ENCODE assay signal across 19 cellular contexts in genomic region chr4:7873881-7874280, GRCh38.
DNase-seq lines count a peak whose midpoint lies in the region; TF ChIP-seq lines count a peak whose summit lies in the region.
"Had no signal": no experiment of that assay in that cellular context is flagged by ENCODE, and none has a peak within 500 bp of the region (broad histone marks: within the 10 kb centered on the region; RNA-seq: fewer than 3 reads in every experiment).

No MANE protein-coding gene starts in this region.

- TF ChIP-seq CTCF in esophagus muscularis mucosa (IDR thresholded peaks at IDR 0.05) (no peak), osteoblast (IDR thresholded peaks at IDR 0.05; ENCODE audit: extremely low read depth, low read depth, low read length) (no peak)

- peaks cover 93% of the 10 kb centered on the region for H3K79me2 ChIP-seq in osteoblast (ENCODE audit: insufficient read depth, low read length)

- H3K4me1 ChIP-seq in esophagus muscularis mucosa (peaks cover 18 to 79% (median 70%) of the 10 kb centered on the region in 4 donors), osteoblast (ENCODE audit: insufficient read depth, low read length) (peaks cover 78% of the 10 kb centered on the region)

- DNase-seq in Caki2 (ENCODE audit: low read depth) (peak; percentile 20), M059J (ENCODE audit: low read depth) (peak; percentile 65), esophagus muscularis mucosa (ENCODE audit: extremely low spot score) (no peak), osteoblast (ENCODE audit: insufficient read length, low spot score, missing footprints) (no peak), OCI-M2 (lab: John Stamatoyannopoulos, UW; ENCODE audit: unreplicated experiment) (no peak), NCI-H82 treated with DMSO at 0.1 percent for 48 hours (lab: John Stamatoyannopoulos, UW; ENCODE audit: unreplicated experiment) (no peak)
- no peak for DNase-seq in activated CD8-positive, alpha-beta memory T cell treated with anti-CD3 and anti-CD28 coated beads, Interleukin-2, amount 50 U/mL, for 48 hours
- DNase-seq: ACHN; DMS 273 treated with DMSO at 0.1 percent for 48 hours; GDM1; NCI-H1105; NCI-H2081; NCI-H446 treated with DMSO at 0.1 percent for 48 hours; NCI-H69; NK-92 treated with Interleukin-12 subunit alpha and Interleukin-12 subunit beta, amount 100 ng/mL, for 24 hours; SHP77 treated with DMSO at 0.1 percent for 48 hours had no signal

- TF ChIP-seq EP300 in esophagus muscularis mucosa (IDR thresholded peaks at IDR 0.05): no peak

- no peak overlapping the region for H3K4me2 ChIP-seq in osteoblast (ENCODE audit: insufficient read depth, low read length)

- H3K4me3 ChIP-seq in esophagus muscularis mucosa (no peak overlapping the region), osteoblast (ENCODE audit: insufficient read depth, low read length) (no peak overlapping the region)
- H3K4me3 ChIP-seq: HAP-1, K562 had no signal

- H4K20me1 ChIP-seq in osteoblast (ENCODE audit: insufficient read depth, low read length): peaks cover 14% of the 10 kb centered on the region

- TF ChIP-seq POLR2A in esophagus muscularis mucosa (IDR thresholded peaks at IDR 0.05; ENCODE audit: low read depth): no peak

- intact Hi-C loops in esophagus muscularis mucosa (cut with DNase I): no loop called here

- H3K9me3 ChIP-seq in esophagus muscularis mucosa (no peaks in the 10 kb centered on the region), osteoblast (ENCODE audit: low read depth, low read length) (no peaks in the 10 kb centered on the region)
- H3K9me3 ChIP-seq: HAP-1 had no signal

- H2AFZ ChIP-seq in osteoblast (ENCODE audit: low read length): no peak overlapping the region

- H3K36me3 ChIP-seq in esophagus muscularis mucosa (peaks cover 0 to 17% (median 0%) of the 10 kb centered on the region in 4 donors), osteoblast (ENCODE audit: insufficient read depth, low read length) (peaks cover 37% of the 10 kb centered on the region)
- H3K36me3 ChIP-seq: HAP-1 had no signal

- H3K27ac ChIP-seq in esophagus muscularis mucosa (replicated peaks in 1 of 4): peak overlapping the region; percentile 31 to 71 (median 44)
- peak overlapping the region; percentile 65 for H3K27ac ChIP-seq in osteoblast (ENCODE audit: low read depth, low read length)
- H3K27ac ChIP-seq: C4-2B had no signal

- WGBS in esophagus muscularis mucosa: 100% methylated on average over 1 of the region's 1 CpG

- in situ Hi-C loops in Caki2 (cut with HindIII; ENCODE audit: low pct_unique_long_range_greater_than_20kb, low sequenced_read_pairs): no loop called here

- H3K27me3 ChIP-seq in esophagus muscularis mucosa: no peaks in the 10 kb centered on the region
- H3K27me3 ChIP-seq in osteoblast (ENCODE audit: insufficient read depth, low read length): no peaks in the 10 kb centered on the region

Comparison
In these comparisons a context has a peak if more than half of its experiments do, and no peak if none do; other contexts are left out.
1. DNase-seq: peak in Caki2 (single experiment) and M059J (single experiment); none in esophagus muscularis mucosa (single experiment), osteoblast (single experiment), OCI-M2 (single experiment), activated CD8-positive, alpha-beta memory T cell treated with anti-CD3 and anti-CD28 coated beads, Interleukin-2, amount 50 U/mL, for 48 hours (single experiment) and NCI-H82 treated with DMSO at 0.1 percent for 48 hours (single experiment).